ENCODE assay signal across 5 cellular contexts in the genomic region with DNA sequence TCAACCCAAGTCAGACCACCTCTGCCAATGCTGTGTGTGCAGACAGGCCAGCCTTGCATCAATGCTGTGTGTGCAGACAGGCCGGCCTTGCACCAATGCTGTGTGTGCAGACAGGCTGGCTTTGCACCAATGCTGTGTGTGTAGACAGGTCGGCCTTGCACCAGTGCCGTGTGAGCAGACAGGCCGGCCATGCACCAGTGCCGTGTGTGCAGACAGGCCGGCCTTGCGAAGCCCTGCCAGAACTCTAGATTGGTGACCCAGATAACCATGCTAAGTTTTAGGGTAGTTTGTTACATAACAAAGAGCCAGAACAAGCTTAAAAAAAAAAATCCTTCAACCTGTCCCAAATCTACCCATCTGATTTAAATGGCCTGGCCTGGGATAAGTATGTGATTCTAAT.
"Had no signal": no experiment of that assay in that cellular context is flagged by ENCODE, and none has a peak within 500 bp of the region (broad histone marks: within the 10 kb centered on the region; RNA-seq: fewer than 3 reads in every experiment).

No MANE protein-coding gene starts in this region.

- H3K4me2 ChIP-seq: GM23338 had no signal

- H3K9me3 Mint-ChIP-seq: GM23338, H9 had no signal

- H3K4me3 ChIP-seq: GM23338 had no signal

- H3K27ac Mint-ChIP-seq: GM23338, IgD-negative memory B cell had no signal

- DNase-seq: H9, HCEC 1CT, KBM-7 had no signal

- ATAC-seq: GM23338 had no signal

- H3K27me3 Mint-ChIP-seq: IgD-negative memory B cell had no signal

- H3K4me3 Mint-ChIP-seq: GM23338, H9, IgD-negative memory B cell had no signal

- H3K4me1 Mint-ChIP-seq: GM23338 had no signal

- H2AFZ ChIP-seq: GM23338 had no signal
